ENCODE assay signal across 21 cellular contexts in genomic region chr17:72502940-72503341, GRCh38.
DNase-seq lines count a peak whose midpoint lies in the region; FAIRE-seq and TF ChIP-seq lines count a peak whose summit lies in the region.
"Had no signal": no experiment of that assay in that cellular context is flagged by ENCODE, and none has a peak within 500 bp of the region (broad histone marks: within the 10 kb centered on the region; RNA-seq: fewer than 3 reads in every experiment).

No MANE protein-coding gene starts in this region.

- H3K4me3 ChIP-seq in breast epithelium, result no peak overlapping the region
- peak overlapping the region in 1 of 3 experiments; percentile 36 for H3K4me3 ChIP-seq in keratinocyte (ENCODE audit: control insufficient read depth in 2 of 3, extremely low read depth in 1 of 3, insufficient read depth in 2 of 3, low read depth in 1 of 3, low read length in 3 of 3)
- no peak overlapping the region for H3K4me3 ChIP-seq in vagina
- H3K4me3 ChIP-seq: GM23338, K562, left ventricle myocardium inferior had no signal

- intact Hi-C loops in MCF 10A (cut with micrococcal nuclease), result no loop called here
- intact Hi-C loops in breast epithelium (cut with DNase I; ENCODE audit: low total_unique reads), result no loop called here
- intact Hi-C loops in vagina (cut with DNase I), result no loop called here

- peaks cover 54% of the 10 kb centered on the region for H3K4me1 Mint-ChIP-seq in MCF 10A (ENCODE audit: insufficient read depth, unreplicated experiment)
- H3K4me1 Mint-ChIP-seq: activated CD4-positive, alpha-beta T cell treated with anti-CD3 and anti-CD28 coated beads, Interleukin-2, amount 10 ng/mL, durations not matched to agents 7 days and 5 days had no signal

- H3K36me3 ChIP-seq in breast epithelium (no peaks in the 10 kb centered on the region), keratinocyte (ENCODE audit: control insufficient read depth in 2 of 2, extremely low read depth in 1 of 2, insufficient read depth in 2 of 2, low read length in 2 of 2) (no peaks in the 10 kb centered on the region), vagina (no peaks in the 10 kb centered on the region)
- H3K36me3 ChIP-seq: left ventricle myocardium inferior had no signal

- POLR2A ChIA-PET in MCF 10A (lab: Yijun Ruan, JAX), result interaction anchor here (0.7 kb wide), 1 partner anchor 54 kb away, joined by 3 read pairs; no protein-coding TSS in a partner anchor

- CTCF ChIA-PET in MCF 10A (lab: Yijun Ruan, JAX), result no interaction called here

- TF ChIP-seq POLR2A in breast epithelium (IDR thresholded peaks at IDR 0.05), result no peak
- TF ChIP-seq POLR2A in vagina (IDR thresholded peaks at IDR 0.05), result no peak

- dilution Hi-C loops in keratinocyte (cut with MboI; ENCODE audit: extremely low pct_ligation_motif_present, low sequenced_read_pairs), result no loop called here

- H3K4me3 Mint-ChIP-seq in MCF 10A (ENCODE audit: unreplicated experiment), result no peak overlapping the region
- H3K4me3 Mint-ChIP-seq: activated CD4-positive, alpha-beta T cell treated with anti-CD3 and anti-CD28 coated beads, Interleukin-2, amount 10 ng/mL, durations not matched to agents 7 days and 5 days; activated T-cell treated with anti-CD3 and anti-CD28 coated beads, Interleukin-2, amount 50 U/mL, for 72 hours; GM23338; T-helper 1 cell treated with Interleukin-12 subunit alpha and Interleukin-12 subunit beta and Interleukin-4 antibody, amounts not matched to agents 30 μg/mL and 1 μg/mL, for 36 hours had no signal

- BruUV-seq in MCF 10A (replicated peaks; lab: Mats Ljungman, UMichigan), result no TSS peak

- H3K27me3 Mint-ChIP-seq in MCF 10A (ENCODE audit: insufficient read depth, unreplicated experiment), result no peaks in the 10 kb centered on the region
- H3K27me3 Mint-ChIP-seq: activated CD4-positive, alpha-beta T cell treated with anti-CD3 and anti-CD28 coated beads, Interleukin-2, amount 10 ng/mL, durations not matched to agents 7 days and 5 days had no signal

- H3K36me3 Mint-ChIP-seq in MCF 10A (ENCODE audit: insufficient read depth, unreplicated experiment), result peaks cover 28% of the 10 kb centered on the region

- H3K4me2 ChIP-seq in keratinocyte (ENCODE audit: control insufficient read depth, extremely low read depth, insufficient read depth, low read depth, low read length), result peak overlapping the region; percentile 70
- H3K4me2 ChIP-seq: GM23338 had no signal

- peaks cover 94% of the 10 kb centered on the region for H3K79me2 ChIP-seq in keratinocyte (ENCODE audit: control insufficient read depth, insufficient read depth, low read length)

- peak overlapping the region in 1 of 2 donors; percentile 13 for H3K27ac ChIP-seq in breast epithelium
- peak overlapping the region; percentile 72 for H3K27ac ChIP-seq in cingulate gyrus (ENCODE audit: low read depth, low read length)
- peak overlapping the region; percentile 49 for H3K27ac ChIP-seq in keratinocyte (ENCODE audit: control insufficient read depth, insufficient read depth, low read length)
- H3K27ac ChIP-seq in vagina, result peak overlapping the region; percentile 54
- H3K27ac ChIP-seq: left ventricle myocardium inferior had no signal

- H3K27ac Mint-ChIP-seq in MCF 10A (ENCODE audit: low read depth, unreplicated experiment), result no peak overlapping the region
- H3K27ac Mint-ChIP-seq: activated CD4-positive, alpha-beta T cell treated with anti-CD3 and anti-CD28 coated beads, Interleukin-2, amount 10 ng/mL, durations not matched to agents 7 days and 5 days; activated T-cell treated with anti-CD3 and anti-CD28 coated beads, Interleukin-2, amount 50 U/mL, for 72 hours; GM23338; T-helper 1 cell treated with Interleukin-12 subunit alpha and Interleukin-12 subunit beta and Interleukin-4 antibody, amounts not matched to agents 30 μg/mL and 1 μg/mL, for 36 hours had no signal

- no peak overlapping the region for H2AFZ ChIP-seq in keratinocyte (ENCODE audit: control insufficient read depth, low read length)

- no peaks in the 10 kb centered on the region for H3K27me3 ChIP-seq in breast epithelium
- H3K27me3 ChIP-seq in keratinocyte (ENCODE audit: control insufficient read depth, extremely low read depth, insufficient read depth, low read length), result no peaks in the 10 kb centered on the region
- no peaks in the 10 kb centered on the region for H3K27me3 ChIP-seq in vagina

- H3K9me3 ChIP-seq in breast epithelium (no peaks in the 10 kb centered on the region), keratinocyte (ENCODE audit: control insufficient read depth, low read depth, low read length) (no peaks in the 10 kb centered on the region), vagina (no peaks in the 10 kb centered on the region)
- H3K9me3 ChIP-seq: left ventricle myocardium inferior had no signal

- H3K9me1 ChIP-seq in keratinocyte (ENCODE audit: control insufficient read depth, extremely low read depth, insufficient read depth, low read length), result no peaks in the 10 kb centered on the region

- TF ChIP-seq CTCF in MCF 10A (IDR thresholded peaks at IDR 0.05; ENCODE audit: unreplicated experiment) (no peak), breast epithelium (IDR thresholded peaks at IDR 0.05) (no peak), keratinocyte (optimal IDR thresholded peaks at IDR 0.05 in 1 of 3, IDR thresholded peaks at IDR 0.05 in 1 of 3, conservative IDR thresholded peaks at IDR 0.05 in 1 of 3; ENCODE audit: extremely low read depth in 1 of 3, insufficient read depth in 2 of 3, low read length in 3 of 3) (no peak), vagina (IDR thresholded peaks at IDR 0.05) (no peak)

- FAIRE-seq in keratinocyte (lab: Jason Lieb, UNC), result no peak
- FAIRE-seq: K562, RCC 7860 had no signal

- peak overlapping the region; percentile 57 for H3K9ac ChIP-seq in keratinocyte (ENCODE audit: control insufficient read depth, extremely low read depth, insufficient read depth, low read length)

- peak; percentile 83 for DNase-seq in MCF 10A (ENCODE audit: unreplicated experiment)
- DNase-seq in breast epithelium (ENCODE audit: low spot score in 2 of 2), result no peak
- DNase-seq in keratinocyte (ENCODE audit: low read depth, low spot score), result peak; percentile 30
- DNase-seq in vagina (ENCODE audit: extremely low spot score in 2 of 2), result no peak
- DNase-seq in GOT3 (lab: John Stamatoyannopoulos, UW), result no peak
- no peak for DNase-seq in activated CD4-positive, CD25-positive, alpha-beta regulatory T cell (lab: John Stamatoyannopoulos, UW)
- no peak for DNase-seq in NCI-H187 treated with DMSO at 0.1 percent for 48 hours (lab: John Stamatoyannopoulos, UW)
- DNase-seq: activated CD4-positive, alpha-beta T cell treated with anti-CD3 and anti-CD28 coated beads, Interleukin-2, amount 10 ng/mL, durations not matched to agents 7 days and 5 days; activated T-cell treated with anti-CD3 and anti-CD28 coated beads, Interleukin-2, amount 50 U/mL, for 72 hours; anterior cingulate cortex; effector memory CD4-positive, alpha-beta T cell; left ventricle myocardium inferior; NCI-H1417 treated with DMSO at 0.1 percent for 48 hours; NCI-H510A treated with DMSO at 0.1 percent for 48 hours; nephron progenitor cell; stimulated activated naive CD4-positive, alpha-beta T cell treated with Interleukin-2 at 50 U/mL for 16 hours had no signal

- peaks cover 10% of the 10 kb centered on the region for H4K20me1 ChIP-seq in keratinocyte (ENCODE audit: control insufficient read depth, extremely low read depth, insufficient read depth, low read length)

- H3K4me1 ChIP-seq in breast epithelium, result no peaks in the 10 kb centered on the region
- H3K4me1 ChIP-seq in keratinocyte (ENCODE audit: control insufficient read depth, extremely low read depth, insufficient read depth, low read length), result peaks cover 28% of the 10 kb centered on the region
- peaks cover 20% of the 10 kb centered on the region for H3K4me1 ChIP-seq in vagina
- H3K4me1 ChIP-seq: left ventricle myocardium inferior had no signal

- H3K9me3 Mint-ChIP-seq in MCF 10A (ENCODE audit: unreplicated experiment), result peaks cover 6% of the 10 kb centered on the region
- H3K9me3 Mint-ChIP-seq: T-helper 1 cell treated with Interleukin-12 subunit alpha and Interleukin-12 subunit beta and Interleukin-4 antibody, amounts not matched to agents 30 μg/mL and 1 μg/mL, for 36 hours had no signal

Comparison
In these comparisons a context has a peak if more than half of its experiments do, and no peak if none do; other contexts are left out.
1. DNase-seq: peak in MCF 10A (single experiment) and keratinocyte (single experiment); none in breast epithelium (0 of 2), vagina (0 of 2), GOT3 (single experiment), activated CD4-positive, CD25-positive, alpha-beta regulatory T cell (0 of 4) and NCI-H187 treated with DMSO at 0.1 percent for 48 hours (single experiment).